6 cellular contexts compared by ENCODE assay signal in the genomic region with DNA sequence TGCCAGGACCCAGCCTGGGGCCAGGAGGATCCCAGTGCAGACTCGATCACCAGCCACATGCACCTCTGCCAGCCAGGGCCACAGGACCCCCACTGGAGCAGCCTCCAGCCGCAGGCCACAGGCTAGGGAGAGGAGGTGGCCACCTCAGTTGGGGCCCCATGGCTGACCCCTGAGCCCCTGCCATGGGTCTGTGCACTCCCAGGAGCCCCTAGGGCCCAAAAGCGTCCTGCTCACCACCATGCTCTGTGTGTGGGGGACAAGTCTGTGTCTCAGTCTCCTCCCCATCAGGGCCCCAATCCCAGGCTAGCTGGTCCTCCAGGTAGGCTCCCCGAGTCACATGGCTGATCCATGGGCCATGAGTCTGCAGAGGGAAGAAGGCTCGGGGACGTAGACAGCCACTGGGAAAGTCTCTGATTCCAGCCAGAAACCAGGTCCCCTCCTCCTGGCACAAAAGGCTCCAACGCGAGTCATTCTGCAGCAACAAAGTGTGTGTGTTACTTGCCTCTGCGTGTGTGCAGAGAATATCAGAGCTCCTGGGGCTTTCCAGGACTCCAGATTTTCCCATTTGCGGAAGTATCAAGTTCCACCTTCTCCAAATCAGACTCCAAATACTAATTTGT. TPM values are rescaled to one million over a fixed set of nuclear protein-coding genes. Genes with fewer than 3 reads are reported as not detected.
A peak's percentile ranks its signal among the peaks of the same experiment; 100 is the strongest.
DNase-seq lines count a peak whose midpoint lies in the region; ATAC-seq, FAIRE-seq and TF ChIP-seq lines count a peak whose summit lies in the region.

No MANE protein-coding gene starts in this region.

- no peaks in the 10 kb centered on the region for H3K9me3 ChIP-seq in pancreas

- H3K4me3 ChIP-seq in choroid plexus epithelial cell (ENCODE audit: low read depth, low read length) (peak overlapping the region; percentile 44), pancreas (peak overlapping the region in 2 of 4 donors; percentile 21 to 31)

- H3K36me3 Mint-ChIP-seq in activated CD4-positive, alpha-beta T cell treated with anti-CD3 and anti-CD28 coated beads, Interleukin-2, amount 10 ng/mL, durations not matched to agents 7 days and 5 days (ENCODE audit: low read depth): no peaks in the 10 kb centered on the region

- FAIRE-seq in pancreas (lab: Jason Lieb, UNC): no peak

- peak overlapping the region; percentile 56 to 91 (median 78) for H3K27ac ChIP-seq in pancreas

- POLR2A ChIA-PET in activated CD4-positive, alpha-beta T cell treated with anti-CD3 and anti-CD28 coated beads, Interleukin-2, amount 10 ng/mL, durations not matched to agents 7 days and 5 days (lab: Charles Lee): interaction anchor here (0.5 to 1.9 kb wide), 4 partner anchors 14 to 266 kb away, joined by 4 to 9 read pairs (median 6); partner anchors contain the start of genes FUS and KAT8

- H3K4me1 ChIP-seq in pancreas: peaks cover 18 to 30% (median 22%) of the 10 kb centered on the region in 3 donors

- WGBS in pancreas, 2 donors: 20 to 22% methylated on average over 10 of the region's 10 CpGs

- H3K9me3 Mint-ChIP-seq in activated CD4-positive, alpha-beta T cell treated with anti-CD3 and anti-CD28 coated beads, Interleukin-2, amount 10 ng/mL, durations not matched to agents 7 days and 5 days: no peaks in the 10 kb centered on the region

- no peak for DNase-seq in activated CD4-positive, alpha-beta T cell treated with anti-CD3 and anti-CD28 coated beads, Interleukin-2, amount 10 ng/mL, durations not matched to agents 7 days and 5 days
- no peak for DNase-seq in activated CD4-positive, alpha-beta T cell treated with anti-CD3 and anti-CD28 coated beads, Interleukin-2, amount 50 U/mL, for 48 hours
- DNase-seq in choroid plexus epithelial cell (ENCODE audit: low read depth) (no peak), pancreas (peak; percentile 58 to 80 (median 64)), NCI-H446 treated with DMSO at 0.1 percent for 48 hours (lab: John Stamatoyannopoulos, UW) (no peak), GM20000 (ENCODE audit: low spot score) (no peak)

- H3K4me1 Mint-ChIP-seq in activated CD4-positive, alpha-beta T cell treated with anti-CD3 and anti-CD28 coated beads, Interleukin-2, amount 10 ng/mL, durations not matched to agents 7 days and 5 days: peaks cover 27% of the 10 kb centered on the region

- peak overlapping the region; percentile 69 for H3K4me3 Mint-ChIP-seq in activated CD4-positive, alpha-beta T cell treated with anti-CD3 and anti-CD28 coated beads, Interleukin-2, amount 10 ng/mL, durations not matched to agents 7 days and 5 days

- intact Hi-C loops in pancreas (cut with DNase I): loop anchor here in 1 of 3 donors (10.0 kb wide), 1 partner anchor 303 kb away; the partner anchor contains the start of gene ZNF843

- H3K27me3 ChIP-seq in pancreas: no peaks in the 10 kb centered on the region

- CTCF ChIA-PET in activated CD4-positive, alpha-beta T cell treated with anti-CD3 and anti-CD28 coated beads, Interleukin-2, amount 10 ng/mL, durations not matched to agents 7 days and 5 days (lab: Charles Lee): interaction anchor here (0.6 to 3.0 kb wide), 57 partner anchors 10 to 727 kb away, joined by 3 to 47 read pairs (median 6); partner anchors contain the start of genes ARMC5, FUS, HSD3B7 and KAT8

- peak overlapping the region; percentile 86 for H3K27ac Mint-ChIP-seq in activated CD4-positive, alpha-beta T cell treated with anti-CD3 and anti-CD28 coated beads, Interleukin-2, amount 10 ng/mL, durations not matched to agents 7 days and 5 days

- no peaks in the 10 kb centered on the region for H3K36me3 ChIP-seq in pancreas

- TF ChIP-seq CTCF in choroid plexus epithelial cell (conservative IDR thresholded peaks at IDR 0.05; ENCODE audit: low read depth, low read length) (no peak), pancreas (IDR thresholded peaks at IDR 0.05) (no peak), GM20000 (IDR thresholded peaks at IDR 0.05; ENCODE audit: extremely low read depth, missing control alignments) (no peak)

- peak; percentile 5 to 16 (median 10) for ATAC-seq in pancreas

- H3K27me3 Mint-ChIP-seq in activated CD4-positive, alpha-beta T cell treated with anti-CD3 and anti-CD28 coated beads, Interleukin-2, amount 10 ng/mL, durations not matched to agents 7 days and 5 days: peaks cover 2% of the 10 kb centered on the region

RNA-seq across cellular contexts. Expression of gene PRSS8, which starts 6.1 kb away (rescaled TPM):
- total RNA-seq in activated CD4-positive, alpha-beta T cell treated with anti-CD3 and anti-CD28 coated beads, Interleukin-2, amount 10 ng/mL, durations not matched to agents 7 days and 5 days: under 1 TPM in 1 of 2 experiments, not detected in 1; 0.17 TPM
- total RNA-seq in pancreas: 10 to 100 TPM; 32.5 to 89.3 (median 53.8) TPM
- 10 to 100 TPM; 69.8 to 70.6 TPM for polyA plus RNA-seq in pancreas

RNA-seq across cellular contexts. Expression of gene PRSS36, which starts 8.3 kb away (rescaled TPM):
- 1 to 10 TPM in 1 of 2 experiments, under 1 TPM in 1; 0.89 to 1.7 TPM for total RNA-seq in activated CD4-positive, alpha-beta T cell treated with anti-CD3 and anti-CD28 coated beads, Interleukin-2, amount 10 ng/mL, durations not matched to agents 7 days and 5 days
- total RNA-seq in pancreas: 1 to 10 TPM in 2 of 6 donors, under 1 TPM in 4; 0.14 to 3.1 (median 0.79) TPM
- polyA plus RNA-seq in pancreas: 1 to 10 TPM; 1.9 to 2.7 TPM

RNA-seq across cellular contexts. Expression of gene KAT8, which starts 24.1 kb away (rescaled TPM):
- total RNA-seq in activated CD4-positive, alpha-beta T cell treated with anti-CD3 and anti-CD28 coated beads, Interleukin-2, amount 10 ng/mL, durations not matched to agents 7 days and 5 days: 10 to 100 TPM; 63.4 to 67.7 TPM
- 10 to 100 TPM; 31.5 to 40.7 (median 37.6) TPM for total RNA-seq in pancreas
- polyA plus RNA-seq in pancreas: 10 to 100 TPM; 56.0 to 71.7 TPM

RNA-seq across cellular contexts. Expression of gene BCKDK, which starts 33.4 kb away (rescaled TPM):
- 10 to 100 TPM; 23.0 to 23.5 TPM for total RNA-seq in activated CD4-positive, alpha-beta T cell treated with anti-CD3 and anti-CD28 coated beads, Interleukin-2, amount 10 ng/mL, durations not matched to agents 7 days and 5 days
- total RNA-seq in pancreas: 10 to 100 TPM; 25.7 to 64.2 (median 37.0) TPM
- 10 to 100 TPM; 27.4 to 30.7 TPM for polyA plus RNA-seq in pancreas

RNA-seq across cellular contexts. Expression of gene FUS, which starts 38.3 kb away (rescaled TPM):
- total RNA-seq in activated CD4-positive, alpha-beta T cell treated with anti-CD3 and anti-CD28 coated beads, Interleukin-2, amount 10 ng/mL, durations not matched to agents 7 days and 5 days: 100 to 1,000 TPM; 552 to 581 TPM
- total RNA-seq in pancreas: 100 to 1,000 TPM in 3 of 6 donors, 10 to 100 TPM in 3; 69.4 to 134 (median 89.7) TPM
- polyA plus RNA-seq in pancreas: 100 to 1,000 TPM; 243 to 379 TPM

Comparison
In these comparisons a context has a peak if more than half of its experiments do, and no peak if none do; other contexts are left out.
1. DNase-seq: peak in pancreas (6 of 6); none in activated CD4-positive, alpha-beta T cell treated with anti-CD3 and anti-CD28 coated beads, Interleukin-2, amount 10 ng/mL, durations not matched to agents 7 days and 5 days (single experiment), activated CD4-positive, alpha-beta T cell treated with anti-CD3 and anti-CD28 coated beads, Interleukin-2, amount 50 U/mL, for 48 hours (0 of 2), choroid plexus epithelial cell (single experiment), NCI-H446 treated with DMSO at 0.1 percent for 48 hours (single experiment) and GM20000 (single experiment).
2. RNA of gene PRSS8, which starts 6.1 kb away (total RNA-seq): 32.5 to 89.3 TPM in pancreas; 0.17 TPM in activated CD4-positive, alpha-beta T cell treated with anti-CD3 and anti-CD28 coated beads, Interleukin-2, amount 10 ng/mL, durations not matched to agents 7 days and 5 days; every median in the first group is over 10 times any median in the second.